ENCODE assay signal across 8 cellular contexts in genomic region chr9:121281614-121282291, GRCh38. TPM values are rescaled to one million over a fixed set of nuclear protein-coding genes. Genes with fewer than 3 reads are reported as not detected.
A peak's percentile ranks its signal among the peaks of the same experiment; 100 is the strongest.
DNase-seq lines count a peak whose midpoint lies in the region; ATAC-seq and TF ChIP-seq lines count a peak whose summit lies in the region.

No MANE protein-coding gene starts in this region.

- in situ Hi-C loops in transverse colon (cut with MboI; ENCODE audit: low pct_ligation_motif_present in 1 of 4, low pct_unique_long_range_greater_than_20kb in 1 of 4, low sequenced_read_pairs in 3 of 4) = no loop called here

- H3K27ac ChIP-seq in breast epithelium = peak overlapping the region; percentile 98 to 99
- peak overlapping the region; percentile 86 to 91 for H3K27ac ChIP-seq in left lung
- H3K27ac ChIP-seq in transverse colon = peak overlapping the region; percentile 95 to 98 (median 96)

- H3K36me3 ChIP-seq in breast epithelium (no peaks in the 10 kb centered on the region), left lung (no peaks in the 10 kb centered on the region), transverse colon (no peaks in the 10 kb centered on the region)

- ATAC-seq in left lung = peak; percentile 58

- no peaks in the 10 kb centered on the region for H3K9me3 ChIP-seq in breast epithelium
- H3K9me3 ChIP-seq in left lung = no peaks in the 10 kb centered on the region
- H3K9me3 ChIP-seq in transverse colon = no peaks in the 10 kb centered on the region

- H3K4me1 Mint-ChIP-seq in T-helper 2 cell treated with Interferon-gamma antibody and Interleukin-4, amounts not matched to agents 5 μg/mL and 100 μg/mL, for 36 hours (ENCODE audit: low read depth) = peaks cover 5% of the 10 kb centered on the region

- peaks cover 2% of the 10 kb centered on the region for H3K27me3 Mint-ChIP-seq in T-helper 2 cell treated with Interferon-gamma antibody and Interleukin-4, amounts not matched to agents 5 μg/mL and 100 μg/mL, for 36 hours (ENCODE audit: low read depth)

- H3K27me3 ChIP-seq in breast epithelium = no peaks in the 10 kb centered on the region
- no peaks in the 10 kb centered on the region for H3K27me3 ChIP-seq in left lung
- H3K27me3 ChIP-seq in transverse colon = no peaks in the 10 kb centered on the region

- no peak overlapping the region for H3K4me3 Mint-ChIP-seq in T-helper 2 cell treated with Interferon-gamma antibody and Interleukin-4, amounts not matched to agents 5 μg/mL and 100 μg/mL, for 36 hours

- H3K36me3 Mint-ChIP-seq in T-helper 2 cell treated with Interferon-gamma antibody and Interleukin-4, amounts not matched to agents 5 μg/mL and 100 μg/mL, for 36 hours (ENCODE audit: low read depth) = no peaks in the 10 kb centered on the region

- H3K4me3 ChIP-seq in breast epithelium (peak overlapping the region in 2 of 3 donors; percentile 6 to 45), left lung (no peak overlapping the region), transverse colon (no peak overlapping the region)

- peaks cover 60 to 89% of the 10 kb centered on the region in 2 donors for H3K4me1 ChIP-seq in breast epithelium
- peaks cover 93 to 99% of the 10 kb centered on the region in 2 donors for H3K4me1 ChIP-seq in left lung
- peaks cover 73 to 99% (median 95%) of the 10 kb centered on the region in 4 donors for H3K4me1 ChIP-seq in transverse colon

- WGBS in transverse colon (ENCODE audit: low coverage in 1 of 2), 2 donors = 20 to 33% methylated on average over 3 to 9 of the region's 10 CpGs

- peak; percentile 93 for TF ChIP-seq EP300 in transverse colon (IDR thresholded peaks at IDR 0.05; ENCODE audit: low read depth)

- H3K27ac Mint-ChIP-seq in T-helper 2 cell treated with Interferon-gamma antibody and Interleukin-4, amounts not matched to agents 5 μg/mL and 100 μg/mL, for 36 hours = no peak overlapping the region

- TF ChIP-seq CTCF in breast epithelium (IDR thresholded peaks at IDR 0.05) = no peak
- TF ChIP-seq CTCF in left lung (IDR thresholded peaks at IDR 0.05) = no peak
- TF ChIP-seq CTCF in transverse colon (IDR thresholded peaks at IDR 0.05) = no peak

- no peaks in the 10 kb centered on the region for H3K9me3 Mint-ChIP-seq in T-helper 2 cell treated with Interferon-gamma antibody and Interleukin-4, amounts not matched to agents 5 μg/mL and 100 μg/mL, for 36 hours

- intact Hi-C loops in breast epithelium (cut with DNase I; ENCODE audit: low total_unique reads) = no loop called here
- intact Hi-C loops in left lung (cut with DNase I) = no loop called here
- intact Hi-C loops in transverse colon (cut with DNase I; ENCODE audit: low total_unique reads) = no loop called here

- peak; percentile 44 for DNase-seq in SIG-M5 treated with dmso at 0.1 percent for 504 hours (lab: John Stamatoyannopoulos, UW; ENCODE audit: unreplicated experiment)
- no peak for DNase-seq in SIG-M5 (lab: John Stamatoyannopoulos, UW)
- peak; percentile 89 to 98 for DNase-seq in breast epithelium (ENCODE audit: low spot score in 2 of 2)
- peak; percentile 88 to 89 for DNase-seq in left lung
- peak; percentile 94 for DNase-seq in transverse colon
- no peak for DNase-seq in T-helper 2 cell treated with Interferon-gamma antibody and Interleukin-4, amounts not matched to agents 5 μg/mL and 100 μg/mL, for 36 hours (ENCODE audit: low spot score)
- DNase-seq in germinal center (ENCODE audit: low spot score) = no peak
- DNase-seq in cortex of kidney (lab: John Stamatoyannopoulos, UW) = no peak

- TF ChIP-seq POLR2A in breast epithelium (IDR thresholded peaks at IDR 0.05) (no peak), transverse colon (IDR thresholded peaks at IDR 0.05) (peak; percentile 24)

RNA-seq across cellular contexts. Expression of gene GSN, which starts 13.8 kb away (rescaled TPM):
- total RNA-seq in breast epithelium (over 10,000 TPM in 1 of 3 donors, 1,000 to 10,000 TPM in 2; 1,290 to 13,922 (median 1,437) TPM), left lung (100 to 1,000 TPM; 395 to 485 TPM), transverse colon (100 to 1,000 TPM; 628 to 986 (median 782) TPM)

Comparison
In these comparisons a context has a peak if more than half of its experiments do, and no peak if none do; other contexts are left out.
1. DNase-seq: peak in SIG-M5 treated with dmso at 0.1 percent for 504 hours (single experiment), breast epithelium (2 of 2), left lung (2 of 2) and transverse colon (single experiment); none in SIG-M5 (single experiment), T-helper 2 cell treated with Interferon-gamma antibody and Interleukin-4, amounts not matched to agents 5 μg/mL and 100 μg/mL, for 36 hours (single experiment), germinal center (single experiment) and cortex of kidney (single experiment).
2. H3K4me3 ChIP-seq: peak in breast epithelium (2 of 3); none in left lung (0 of 2) and transverse colon (0 of 4).
3. Peak in every context shown above with its lines, with median percentiles within 50 percentile points of each other: H3K27ac ChIP-seq.